In genomic region chr15:89167267-89168176, GRCh38 we compare ENCODE assay signal across 8 cellular contexts. TPM values are rescaled to one million over a fixed set of nuclear protein-coding genes. Genes with fewer than 3 reads are reported as not detected.
DNase-seq lines count a peak whose midpoint lies in the region; ATAC-seq and TF ChIP-seq lines count a peak whose summit lies in the region.

No MANE protein-coding gene starts in this region.

- H3K36me3 Mint-ChIP-seq in activated CD4-positive, alpha-beta T cell treated with anti-CD3 and anti-CD28 coated beads for 36 hours (ENCODE audit: low read depth): peaks cover 7% of the 10 kb centered on the region
- peaks cover 2% of the 10 kb centered on the region for H3K36me3 Mint-ChIP-seq in T-helper 1 cell treated with Interleukin-12 subunit alpha and Interleukin-12 subunit beta and Interleukin-4 antibody, amounts not matched to agents 30 μg/mL and 1 μg/mL, for 36 hours (ENCODE audit: low read depth)
- H3K36me3 Mint-ChIP-seq in chondrocyte (ENCODE audit: low read depth): no peaks in the 10 kb centered on the region

- H3K27me3 Mint-ChIP-seq in activated CD4-positive, alpha-beta T cell treated with anti-CD3 and anti-CD28 coated beads for 36 hours: no peaks in the 10 kb centered on the region
- no peaks in the 10 kb centered on the region for H3K27me3 Mint-ChIP-seq in T-helper 1 cell treated with Interleukin-12 subunit alpha and Interleukin-12 subunit beta and Interleukin-4 antibody, amounts not matched to agents 30 μg/mL and 1 μg/mL, for 36 hours (ENCODE audit: low read depth)
- H3K27me3 Mint-ChIP-seq in chondrocyte (ENCODE audit: low read depth): no peaks in the 10 kb centered on the region

- TF ChIP-seq CTCF in chondrocyte (IDR thresholded peaks at IDR 0.05): no peak

- peak overlapping the region; percentile 39 for H3K4me3 Mint-ChIP-seq in activated CD4-positive, alpha-beta T cell treated with anti-CD3 and anti-CD28 coated beads for 36 hours
- H3K4me3 Mint-ChIP-seq in T-helper 1 cell treated with Interleukin-12 subunit alpha and Interleukin-12 subunit beta and Interleukin-4 antibody, amounts not matched to agents 30 μg/mL and 1 μg/mL, for 36 hours: peak overlapping the region; percentile 75
- H3K4me3 Mint-ChIP-seq in chondrocyte (ENCODE audit: unreplicated experiment): no peak overlapping the region

- peaks cover 38% of the 10 kb centered on the region for H3K4me1 Mint-ChIP-seq in activated CD4-positive, alpha-beta T cell treated with anti-CD3 and anti-CD28 coated beads for 36 hours
- H3K4me1 Mint-ChIP-seq in T-helper 1 cell treated with Interleukin-12 subunit alpha and Interleukin-12 subunit beta and Interleukin-4 antibody, amounts not matched to agents 30 μg/mL and 1 μg/mL, for 36 hours (ENCODE audit: low read depth): peaks cover 13% of the 10 kb centered on the region
- H3K4me1 Mint-ChIP-seq in chondrocyte (ENCODE audit: low read depth): peaks cover 36% of the 10 kb centered on the region

- POLR2A ChIA-PET in activated CD4-positive, alpha-beta T cell treated with anti-CD3 and anti-CD28 coated beads for 36 hours (lab: Charles Lee): interaction anchor here (0.9 to 1.3 kb wide), 5 partner anchors 11 to 263 kb away, joined by 4 to 9 read pairs (median 4); partner anchors contain the start of gene ABHD2

- intact Hi-C loops in activated CD4-positive, alpha-beta T cell treated with anti-CD3 and anti-CD28 coated beads for 36 hours (cut with DNase I, micrococcal nuclease): loop anchor here (1.0 to 2.0 kb wide), 7 partner anchors 13 to 167 kb away; partner anchors contain the start of genes ABHD2 (in 1 of the 2) and POLG (in 1 of the 2)

- ATAC-seq in activated CD4-positive, alpha-beta T cell treated with anti-CD3 and anti-CD28 coated beads for 36 hours: peak; percentile 84
- ATAC-seq in HG03045 (IDR thresholded peaks at IDR 0.05; ENCODE audit: unreplicated experiment) (peak; percentile 78), GM19324 (IDR thresholded peaks at IDR 0.05; ENCODE audit: low FRiP score, unreplicated experiment) (no peak)

- H3K9me3 Mint-ChIP-seq in activated CD4-positive, alpha-beta T cell treated with anti-CD3 and anti-CD28 coated beads for 36 hours (ENCODE audit: low read depth): no peaks in the 10 kb centered on the region
- no peaks in the 10 kb centered on the region for H3K9me3 Mint-ChIP-seq in T-helper 1 cell treated with Interleukin-12 subunit alpha and Interleukin-12 subunit beta and Interleukin-4 antibody, amounts not matched to agents 30 μg/mL and 1 μg/mL, for 36 hours
- no peaks in the 10 kb centered on the region for H3K9me3 Mint-ChIP-seq in chondrocyte (ENCODE audit: low read depth)

- peak; percentile 85 for DNase-seq in activated CD4-positive, alpha-beta T cell treated with anti-CD3 and anti-CD28 coated beads for 36 hours
- DNase-seq in activated CD4-positive, alpha-beta T cell treated with anti-CD3 and anti-CD28 coated beads for 1 hour: no peak
- no peak for DNase-seq in chondrocyte (ENCODE audit: low spot score)
- DNase-seq in occipital lobe (lab: John Stamatoyannopoulos, UW): peak; percentile 37
- DNase-seq in ureter (ENCODE audit: low spot score): no peak

- H3K27ac Mint-ChIP-seq in activated CD4-positive, alpha-beta T cell treated with anti-CD3 and anti-CD28 coated beads for 36 hours: peak overlapping the region; percentile 83
- H3K27ac Mint-ChIP-seq in T-helper 1 cell treated with Interleukin-12 subunit alpha and Interleukin-12 subunit beta and Interleukin-4 antibody, amounts not matched to agents 30 μg/mL and 1 μg/mL, for 36 hours: peak overlapping the region; percentile 71
- peak overlapping the region; percentile 88 for H3K27ac Mint-ChIP-seq in chondrocyte (ENCODE audit: unreplicated experiment)

- CTCF ChIA-PET in activated CD4-positive, alpha-beta T cell treated with anti-CD3 and anti-CD28 coated beads for 36 hours (lab: Charles Lee): interaction anchor here (0.6 to 8.4 kb wide), 29 partner anchors 8 to 263 kb away, joined by 3 to 70 read pairs (median 4); partner anchors contain the start of genes ABHD2, FANCI and POLG

RNA-seq across cellular contexts. Expression of gene RLBP1, which starts 53.9 kb away (rescaled TPM):
- not detected for total RNA-seq in activated CD4-positive, alpha-beta T cell treated with anti-CD3 and anti-CD28 coated beads for 36 hours
- total RNA-seq in chondrocyte (not detected in 3 replicates), occipital lobe (2.3 TPM), ureter (not detected)

Comparison
In these comparisons a context has a peak if more than half of its experiments do, and no peak if none do; other contexts are left out.
1. DNase-seq: peak in activated CD4-positive, alpha-beta T cell treated with anti-CD3 and anti-CD28 coated beads for 36 hours (single experiment) and occipital lobe (single experiment); none in activated CD4-positive, alpha-beta T cell treated with anti-CD3 and anti-CD28 coated beads for 1 hour (single experiment), chondrocyte (single experiment) and ureter (single experiment).
2. Peak in every context shown above with its lines, with median percentiles within 50 percentile points of each other: H3K27ac Mint-ChIP-seq.